19 cellular contexts compared by ENCODE assay signal in the genomic region with DNA sequence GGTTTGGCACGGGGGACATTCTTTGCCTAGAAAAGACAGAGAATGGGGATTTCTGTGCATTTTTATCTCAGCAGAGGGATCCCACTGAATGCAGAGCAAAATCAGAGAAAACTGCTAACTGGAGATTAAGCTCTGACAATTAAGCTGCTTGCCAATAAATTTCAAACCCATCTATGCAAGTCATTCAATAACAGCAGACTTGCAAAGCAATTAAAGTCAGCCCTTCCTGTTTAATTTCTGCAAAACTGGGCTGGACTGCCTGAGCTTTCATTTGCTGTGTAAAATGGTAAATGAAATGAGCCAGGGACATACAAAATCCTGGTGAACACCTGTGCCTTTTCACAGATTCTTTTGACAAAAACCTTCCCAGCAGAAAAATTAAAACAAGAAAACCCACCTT.
"Had no signal": no experiment of that assay in that cellular context is flagged by ENCODE, and none has a peak within 500 bp of the region (broad histone marks: within the 10 kb centered on the region; RNA-seq: fewer than 3 reads in every experiment).

No MANE protein-coding gene starts in this region.

- DNase-seq: activated CD4-positive, alpha-beta memory T cell treated with anti-CD3 and anti-CD28 coated beads, Interleukin-2, amount 10 ng/mL, durations not matched to agents 7 days and 5 days; activated CD4-positive, alpha-beta T cell treated with anti-CD3 and anti-CD28 coated beads for 48 hours; activated effector memory CD4-positive, alpha-beta T cell treated with Interleukin-2 at 50 U/mL for 16 hours; activated naive CD4-positive, alpha-beta T cell treated with anti-CD3 and anti-CD28 coated beads, Interleukin-2, amount 10 ng/mL, durations not matched to agents 7 days and 5 days; activated T-cell treated with anti-CD3 and anti-CD28 coated beads, Interleukin-2, amount 50 U/mL, for 72 hours; amygdala; cerebellar nuclear complex; heart right ventricle; islet precursor cell; left cardiac atrium; mesenchymal stem cell; nephron progenitor cell; nucleus accumbens; posterior cingulate gyrus; small intestine; stimulated activated CD4-positive, alpha-beta T cell treated with anti-CD3 and anti-CD28 coated beads, Interleukin-15, amount 100 ng/mL, for 24 hours; stomach; T1000 had no signal

- H3K27me3 Mint-ChIP-seq: activated CD4-positive, alpha-beta memory T cell treated with anti-CD3 and anti-CD28 coated beads, Interleukin-2, amount 10 ng/mL, durations not matched to agents 7 days and 5 days; activated naive CD4-positive, alpha-beta T cell treated with anti-CD3 and anti-CD28 coated beads, Interleukin-2, amount 10 ng/mL, durations not matched to agents 7 days and 5 days; stimulated activated memory B cell treated with anti-CD40 and anti-IgM and Interleukin-4, amounts not matched to agents 10 μg/mL and 1 μg/mL and 100 μg/mL, for 72 hours had no signal

- H3K4me3 Mint-ChIP-seq: activated CD4-positive, alpha-beta memory T cell treated with anti-CD3 and anti-CD28 coated beads, Interleukin-2, amount 10 ng/mL, durations not matched to agents 7 days and 5 days; activated naive CD4-positive, alpha-beta T cell treated with anti-CD3 and anti-CD28 coated beads, Interleukin-2, amount 10 ng/mL, durations not matched to agents 7 days and 5 days; activated T-cell treated with anti-CD3 and anti-CD28 coated beads, Interleukin-2, amount 50 U/mL, for 72 hours; nephron progenitor cell; stimulated activated memory B cell treated with anti-CD40 and anti-IgM and Interleukin-4, amounts not matched to agents 10 μg/mL and 1 μg/mL and 100 μg/mL, for 72 hours had no signal

- H3K36me3 Mint-ChIP-seq: activated naive CD4-positive, alpha-beta T cell treated with anti-CD3 and anti-CD28 coated beads, Interleukin-2, amount 10 ng/mL, durations not matched to agents 7 days and 5 days; stimulated activated memory B cell treated with anti-CD40 and anti-IgM and Interleukin-4, amounts not matched to agents 10 μg/mL and 1 μg/mL and 100 μg/mL, for 72 hours had no signal

- H3K27ac Mint-ChIP-seq: activated CD4-positive, alpha-beta memory T cell treated with anti-CD3 and anti-CD28 coated beads, Interleukin-2, amount 10 ng/mL, durations not matched to agents 7 days and 5 days; activated naive CD4-positive, alpha-beta T cell treated with anti-CD3 and anti-CD28 coated beads, Interleukin-2, amount 10 ng/mL, durations not matched to agents 7 days and 5 days; activated T-cell treated with anti-CD3 and anti-CD28 coated beads, Interleukin-2, amount 50 U/mL, for 72 hours; nephron progenitor cell; stimulated activated memory B cell treated with anti-CD40 and anti-IgM and Interleukin-4, amounts not matched to agents 10 μg/mL and 1 μg/mL and 100 μg/mL, for 72 hours had no signal

- H3K4me1 Mint-ChIP-seq: activated CD4-positive, alpha-beta memory T cell treated with anti-CD3 and anti-CD28 coated beads, Interleukin-2, amount 10 ng/mL, durations not matched to agents 7 days and 5 days; activated naive CD4-positive, alpha-beta T cell treated with anti-CD3 and anti-CD28 coated beads, Interleukin-2, amount 10 ng/mL, durations not matched to agents 7 days and 5 days; stimulated activated memory B cell treated with anti-CD40 and anti-IgM and Interleukin-4, amounts not matched to agents 10 μg/mL and 1 μg/mL and 100 μg/mL, for 72 hours had no signal
